ENCODE assay signal across 20 cellular contexts in genomic region chr2:481388-481787, GRCh38.
"Had no signal": no experiment of that assay in that cellular context is flagged by ENCODE, and none has a peak within 500 bp of the region (broad histone marks: within the 10 kb centered on the region; RNA-seq: fewer than 3 reads in every experiment).

No MANE protein-coding gene starts in this region.

- H3K27me3 ChIP-seq: ovary, right atrium auricular region, sigmoid colon, stomach had no signal

- H3K4me3 ChIP-seq: heart left ventricle, mucosa of descending colon, ovary, right atrium auricular region, sigmoid colon, skin epidermis, stomach, thoracic aorta, transverse colon had no signal

- H3K36me3 ChIP-seq: heart left ventricle, ovary, right atrium auricular region, sigmoid colon, stomach, thoracic aorta, transverse colon had no signal

- H3K4me1 ChIP-seq: heart left ventricle, right atrium auricular region, transverse colon had no signal

- H3K9me3 ChIP-seq: heart left ventricle, mucosa of descending colon, ovary, right atrium auricular region, sigmoid colon, stomach, thoracic aorta, transverse colon had no signal

- H3K27ac ChIP-seq: heart left ventricle, ovary, right atrium auricular region, sigmoid colon, skin epidermis, stomach, thoracic aorta, transverse colon had no signal

- DNase-seq: foreskin melanocyte; heart left ventricle; hippocampal formation; kidney glomerular epithelial cell; mammary epithelial cell; mucosa of descending colon; naive thymus-derived CD8-positive, alpha-beta T cell; nucleus accumbens; ovary; sigmoid colon; stimulated activated naive CD4-positive, alpha-beta T cell; stomach; substantia nigra; transverse colon had no signal

- ATAC-seq: heart left ventricle; left lobe of liver; mucosa of descending colon; naive thymus-derived CD8-positive, alpha-beta T cell had no signal

- FAIRE-seq: colon, islet of Langerhans had no signal
